ENCODE assay signal across 8 cellular contexts in the genomic region with DNA sequence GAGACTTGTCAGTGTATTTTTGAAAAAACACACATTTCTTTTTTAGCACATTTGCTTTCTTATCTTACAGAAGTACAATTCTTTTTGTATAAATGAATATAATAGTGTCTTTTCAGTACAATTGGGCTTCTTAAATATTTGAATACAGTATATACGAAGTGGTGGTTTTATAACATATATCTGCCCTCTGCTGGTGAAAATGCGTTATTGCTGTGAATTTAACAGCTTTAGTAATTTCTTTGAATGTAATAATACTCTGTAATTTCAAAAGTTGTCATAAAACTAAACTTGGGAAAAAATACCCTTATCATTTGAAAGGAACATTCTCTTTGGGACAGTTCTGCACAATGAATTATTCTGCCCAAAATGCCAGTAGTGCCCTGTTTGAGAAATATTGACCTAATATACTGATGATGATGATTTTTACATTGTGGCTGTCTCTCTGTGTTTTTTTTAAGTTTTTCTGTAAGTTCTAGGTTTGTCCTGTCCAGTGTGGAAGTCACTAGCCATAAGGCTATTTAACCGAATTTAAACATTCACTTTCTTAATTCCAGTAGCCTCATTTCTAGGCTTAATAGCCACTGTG. TPM values are rescaled to one million over a fixed set of nuclear protein-coding genes. Genes with fewer than 3 reads are reported as not detected.
DNase-seq lines count a peak whose midpoint lies in the region; ATAC-seq, FAIRE-seq and TF ChIP-seq lines count a peak whose summit lies in the region.

No MANE protein-coding gene starts in this region.

- POLR2A ChIA-PET in A549 (lab: Yijun Ruan, JAX) = no interaction called here

- TF ChIP-seq CTCF in A549 (IDR thresholded peaks at IDR 0.05) = peak; percentile 63
- peak; percentile 45 for TF ChIP-seq CTCF in GM12864 (IDR thresholded peaks at IDR 0.05; ENCODE audit: low read depth, low read length, missing control alignments)
- peak; percentile 79 for TF ChIP-seq CTCF in hepatocyte (IDR thresholded peaks at IDR 0.05; ENCODE audit: poor library complexity)
- peak; percentile 91 for TF ChIP-seq CTCF in type B pancreatic cell (conservative IDR thresholded peaks at IDR 0.05)

- H3K27me3 ChIP-seq in adipocyte (replicated peaks; ENCODE audit: control insufficient read depth, insufficient read depth, low read length) (no peaks in the 10 kb centered on the region), hepatocyte (no peaks in the 10 kb centered on the region)

- H3K9me3 ChIP-seq in A549 (no peaks in the 10 kb centered on the region), adipocyte (ENCODE audit: control insufficient read depth, low read length) (no peaks in the 10 kb centered on the region), hepatocyte (ENCODE audit: low read depth) (no peaks in the 10 kb centered on the region)

- H3K36me3 Mint-ChIP-seq in type B pancreatic cell = peaks cover 3% of the 10 kb centered on the region

- peaks cover 91% of the 10 kb centered on the region for H3K79me2 ChIP-seq in hepatocyte

- TF ChIP-seq RAD21 in A549 (conservative IDR thresholded peaks at IDR 0.05 in 1 of 2, IDR thresholded peaks at IDR 0.05 in 1 of 2) = peak; percentile 61 to 66

- ATAC-seq in A549 = no peak
- ATAC-seq in HG03045 (IDR thresholded peaks at IDR 0.05; ENCODE audit: unreplicated experiment) = no peak

- TF ChIP-seq EP300 in A549 (IDR thresholded peaks at IDR 0.05) = no peak

- no peak overlapping the region for H2AFZ ChIP-seq in hepatocyte

- H3K27me3 Mint-ChIP-seq in type B pancreatic cell = no peaks in the 10 kb centered on the region

- H3K4me2 ChIP-seq in A549 (no peak overlapping the region), hepatocyte (no peak overlapping the region)

- H3K4me3 ChIP-seq in A549 (no peak overlapping the region), GM12864 (ENCODE audit: low read depth, low read length) (no peak overlapping the region), adipocyte (ENCODE audit: low read length) (no peak overlapping the region), hepatocyte (no peak overlapping the region)

- no peaks in the 10 kb centered on the region for H3K9me2 ChIP-seq in hepatocyte (replicated peaks; ENCODE audit: insufficient read depth)

- H3K9me3 Mint-ChIP-seq in type B pancreatic cell = peaks cover 3% of the 10 kb centered on the region

- CTCF ChIA-PET in A549 (lab: Yijun Ruan, JAX) = interaction anchor here (0.6 to 2.0 kb wide), 12 partner anchors 10 to 376 kb away, joined by 3 to 7 read pairs (median 4); no protein-coding TSS in a partner anchor

- no peak overlapping the region for H3K27ac Mint-ChIP-seq in type B pancreatic cell

- H3K4me1 ChIP-seq in A549 (peaks cover 14% of the 10 kb centered on the region), adipocyte (ENCODE audit: control insufficient read depth, insufficient read depth, low read length) (peaks cover 36% of the 10 kb centered on the region), hepatocyte (ENCODE audit: insufficient read depth) (peaks cover 26% of the 10 kb centered on the region)

- FAIRE-seq in A549 (lab: Jason Lieb, UNC) = no peak

- H4K20me1 ChIP-seq in hepatocyte (ENCODE audit: insufficient read depth, poor library complexity, severe bottlenecking) = peaks cover 30% of the 10 kb centered on the region

- no peak for TF ChIP-seq POLR2A in A549 (IDR thresholded peaks at IDR 0.05; ENCODE audit: low read length)

- H3K4me1 Mint-ChIP-seq in type B pancreatic cell (ENCODE audit: unreplicated experiment) = peaks cover 8% of the 10 kb centered on the region

- H3K4me3 Mint-ChIP-seq in type B pancreatic cell = no peak overlapping the region

- peak; percentile 7 to 27 for DNase-seq in A549 (ENCODE audit: low read depth in 1 of 2, low spot score in 1 of 2)
- peak; percentile 13 for DNase-seq in GM12864 (ENCODE audit: low read depth)
- peak; percentile 21 for DNase-seq in NCI-H128 (lab: John Stamatoyannopoulos, UW; ENCODE audit: unreplicated experiment)
- DNase-seq in adipocyte (ENCODE audit: low read depth) = peak; percentile 81
- DNase-seq in hepatocyte (ENCODE audit: low spot score) = peak; percentile 51
- DNase-seq in type B pancreatic cell (ENCODE audit: extremely low spot score, unreplicated experiment) = no peak
- DNase-seq in stimulated activated CD4-positive, alpha-beta T cell treated with anti-CD3 and anti-CD28 coated beads, Interleukin-15, amount 100 ng/mL, for 24 hours = no peak

- H3K27ac ChIP-seq in A549 (no peak overlapping the region), hepatocyte (no peak overlapping the region)

- peak overlapping the region; percentile 54 for H3K9ac ChIP-seq in adipocyte (ENCODE audit: low read length)

- WGBS in A549 (ENCODE audit: missing lambda C conversion rate) = 1% methylated on average over 3 of the region's 3 CpGs
- 18% methylated on average over 3 of the region's 3 CpGs for WGBS in hepatocyte (ENCODE audit: low lambda C conversion rate, missing lambda C conversion rate)

- H3K36me3 ChIP-seq in adipocyte (ENCODE audit: control insufficient read depth, insufficient read depth, low read length, severe bottlenecking) = no peaks in the 10 kb centered on the region
- no peaks in the 10 kb centered on the region for H3K36me3 ChIP-seq in hepatocyte (replicated peaks; ENCODE audit: insufficient read depth, low read depth)

TF ChIP-seq in A549, 52 proteins besides CTCF, POLR2A, EP300 and RAD21:
- TF ChIP-seq SMC3 (IDR thresholded peaks at IDR 0.05) (peak; percentile 74), KDM5A (IDR thresholded peaks at IDR 0.05) (no peak)

RNA-seq across cellular contexts. Expression of a gene that starts 19.0 kb away (rescaled TPM):
- polyA plus RNA-seq in A549 (2011; rRNA removed) (27.4 and 27.8 TPM in 2 replicates), A549 (2017; fragmentation: RNase III; extraction: RNeasy Plus Mini Kit Qiagen cat#74134 plus additional on column Dnase treatment) (14.5 to 15.9 TPM (median 15.6 TPM) in 3 replicates), hepatocyte (28.2 TPM in 2 replicates)
- 10.6 and 13.4 TPM in 2 replicates for polyA plus RNA-seq in A549 (2012; cell fraction: cytosol; rRNA removed)
- polyA plus RNA-seq in A549 (2012; cell fraction: nucleus; rRNA removed) = 11.0 and 11.2 TPM in 2 replicates
- 22.2 TPM in 2 replicates for polyA minus RNA-seq in A549 (2011; rRNA and poly(A)+ RNA removed)
- total RNA-seq in hepatocyte (42.4 and 43.1 TPM in 2 replicates), type B pancreatic cell (ENCODE audit: low replicate concordance) (22.8 and 24.2 TPM in 2 replicates)

Comparison
In these comparisons a context has a peak if more than half of its experiments do, and no peak if none do; other contexts are left out.
1. DNase-seq: peak in A549 (2 of 2), GM12864 (single experiment), NCI-H128 (single experiment), adipocyte (single experiment) and hepatocyte (single experiment); none in type B pancreatic cell (single experiment) and stimulated activated CD4-positive, alpha-beta T cell treated with anti-CD3 and anti-CD28 coated beads, Interleukin-15, amount 100 ng/mL, for 24 hours (single experiment).
2. Peak in every context shown above with its lines, with median percentiles within 50 percentile points of each other: CTCF ChIP-seq.